In the genomic region with DNA sequence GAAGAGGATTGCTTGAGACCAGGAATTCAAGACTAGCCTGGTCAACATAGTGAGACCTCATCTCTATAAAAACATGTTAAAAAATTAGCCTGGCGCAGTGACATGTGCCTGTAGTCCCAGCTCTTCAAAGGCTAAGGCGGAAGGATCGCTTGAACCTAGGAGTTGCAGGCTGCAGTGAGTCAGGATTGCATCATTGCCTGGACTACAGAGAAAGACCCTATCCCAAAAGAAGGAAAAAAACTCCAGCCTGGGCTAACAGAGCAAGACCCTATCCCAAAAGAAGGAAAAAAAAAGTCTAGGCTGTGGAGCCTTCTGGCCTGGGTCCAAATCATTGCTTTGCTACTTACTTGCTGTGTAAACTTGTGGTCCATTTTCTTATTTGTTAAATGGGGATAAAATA, we compare ENCODE assay signal across 15 cellular contexts. TPM values are rescaled to one million over a fixed set of nuclear protein-coding genes. Genes with fewer than 3 reads are reported as not detected.
DNase-seq lines count a peak whose midpoint lies in the region; ATAC-seq and TF ChIP-seq lines count a peak whose summit lies in the region.
"Had no signal": no experiment of that assay in that cellular context is flagged by ENCODE, and none has a peak within 500 bp of the region (broad histone marks: within the 10 kb centered on the region; RNA-seq: fewer than 3 reads in every experiment).

No MANE protein-coding gene starts in this region.

- H3K36me3 ChIP-seq in Loucy (ENCODE audit: insufficient read depth, low read length) = peaks cover 21% of the 10 kb centered on the region; the same call in 1 of the 2 replicates
- H3K36me3 ChIP-seq in colonic mucosa = peaks cover 15% of the 10 kb centered on the region

- intact Hi-C loops in colonic mucosa (cut with DNase I) = no loop called here

- H3K27ac Mint-ChIP-seq in activated CD8-positive, alpha-beta memory T cell treated with anti-CD3 and anti-CD28 coated beads, Interleukin-2, amount 10 ng/mL, durations not matched to agents 7 days and 5 days = no peak overlapping the region
- H3K27ac Mint-ChIP-seq: B cell; CD4-positive, alpha-beta T cell had no signal

- no peak for TF ChIP-seq CTCF in Loucy (conservative IDR thresholded peaks at IDR 0.05; ENCODE audit: low read length)
- no peak for TF ChIP-seq CTCF in colonic mucosa (IDR thresholded peaks at IDR 0.05)

- H3K27ac ChIP-seq in caudate nucleus (ENCODE audit: low read depth, low read length) = peak overlapping the region; percentile 61
- no peak overlapping the region for H3K27ac ChIP-seq in colonic mucosa
- H3K27ac ChIP-seq: GM23248 had no signal

- H3K4me1 ChIP-seq in Loucy (ENCODE audit: insufficient read depth, low read length, poor library complexity, severe bottlenecking) = peaks cover 37% of the 10 kb centered on the region
- H3K4me1 ChIP-seq in colonic mucosa = no peaks in the 10 kb centered on the region

- H3K79me2 ChIP-seq in Loucy (ENCODE audit: insufficient read depth, low read length) = peaks cover 50% of the 10 kb centered on the region

- no peak for ATAC-seq in activated CD8-positive, alpha-beta memory T cell treated with anti-CD3 and anti-CD28 coated beads, Interleukin-2, amount 10 ng/mL, durations not matched to agents 7 days and 5 days
- no peak for ATAC-seq in HG03139 (IDR thresholded peaks at IDR 0.05; ENCODE audit: unreplicated experiment)
- ATAC-seq: GM12878 had no signal

- no peaks in the 10 kb centered on the region for H3K27me3 Mint-ChIP-seq in activated CD8-positive, alpha-beta memory T cell treated with anti-CD3 and anti-CD28 coated beads, Interleukin-2, amount 10 ng/mL, durations not matched to agents 7 days and 5 days
- H3K27me3 Mint-ChIP-seq: B cell; CD4-positive, alpha-beta T cell had no signal

- no peaks in the 10 kb centered on the region for H3K9me2 ChIP-seq in Loucy (replicated peaks; ENCODE audit: low read depth, low read length)

- no peak overlapping the region for H2AFZ ChIP-seq in Loucy (ENCODE audit: low read length)
- H2AFZ ChIP-seq: GM23248 had no signal

- DNase-seq in caudate nucleus (lab: John Stamatoyannopoulos, UW) = no peak
- DNase-seq in globus pallidus (ENCODE audit: low spot score) = peak; percentile 31
- no peak for DNase-seq in DMS 273 treated with DMSO at 0.1 percent for 48 hours (lab: John Stamatoyannopoulos, UW)
- no peak for DNase-seq in activated CD8-positive, alpha-beta memory T cell treated with anti-CD3 and anti-CD28 coated beads, Interleukin-2, amount 10 ng/mL, durations not matched to agents 7 days and 5 days
- DNase-seq in colonic mucosa = no peak
- DNase-seq: C1 segment of cervical spinal cord; Calu3; CD4-positive, alpha-beta T cell; DMS79; GM23248; H7 had no signal

- no peaks in the 10 kb centered on the region for H3K9me3 Mint-ChIP-seq in activated CD8-positive, alpha-beta memory T cell treated with anti-CD3 and anti-CD28 coated beads, Interleukin-2, amount 10 ng/mL, durations not matched to agents 7 days and 5 days (ENCODE audit: low read depth)
- H3K9me3 Mint-ChIP-seq: CD4-positive, alpha-beta T cell had no signal

- peaks cover 7% of the 10 kb centered on the region for H4K20me1 ChIP-seq in Loucy (ENCODE audit: insufficient read depth, low read length, poor library complexity, severe bottlenecking)

- H3K27me3 ChIP-seq in Loucy (ENCODE audit: insufficient read depth, low read length, poor library complexity, severe bottlenecking) (peaks cover 7% of the 10 kb centered on the region), colonic mucosa (no peaks in the 10 kb centered on the region)

- no peaks in the 10 kb centered on the region for H3F3A ChIP-seq in Loucy (ENCODE audit: low read depth)

- H3K4me3 Mint-ChIP-seq in activated CD8-positive, alpha-beta memory T cell treated with anti-CD3 and anti-CD28 coated beads, Interleukin-2, amount 10 ng/mL, durations not matched to agents 7 days and 5 days = no peak overlapping the region
- H3K4me3 Mint-ChIP-seq: B cell; CD4-positive, alpha-beta T cell had no signal

- H3K9ac ChIP-seq in Loucy (ENCODE audit: low read depth, low read length, poor library complexity, severe bottlenecking) (no peak overlapping the region), colonic mucosa (ENCODE audit: low read depth in 2 of 2, low read length in 2 of 2) (no peak overlapping the region)
- H3K9ac ChIP-seq: GM23248 had no signal

- H3K9me3 ChIP-seq in Loucy (ENCODE audit: insufficient read depth, low read depth, low read length) = no peaks in the 10 kb centered on the region
- no peaks in the 10 kb centered on the region for H3K9me3 ChIP-seq in colonic mucosa

- H3K4me2 ChIP-seq in Loucy (ENCODE audit: low read depth, low read length, poor library complexity, severe bottlenecking) = peak overlapping the region; percentile 96

- peaks cover 18% of the 10 kb centered on the region for H3K4me1 Mint-ChIP-seq in activated CD8-positive, alpha-beta memory T cell treated with anti-CD3 and anti-CD28 coated beads, Interleukin-2, amount 10 ng/mL, durations not matched to agents 7 days and 5 days

- no peak overlapping the region for H3K4me3 ChIP-seq in Loucy (ENCODE audit: low read length, poor library complexity, severe bottlenecking)
- H3K4me3 ChIP-seq in colonic mucosa = no peak overlapping the region
- H3K4me3 ChIP-seq: GM12878, GM23248 had no signal

- H3K36me3 Mint-ChIP-seq in activated CD8-positive, alpha-beta memory T cell treated with anti-CD3 and anti-CD28 coated beads, Interleukin-2, amount 10 ng/mL, durations not matched to agents 7 days and 5 days = peaks cover 34% of the 10 kb centered on the region

- CTCF ChIA-PET in activated CD8-positive, alpha-beta memory T cell treated with anti-CD3 and anti-CD28 coated beads, Interleukin-2, amount 10 ng/mL, durations not matched to agents 7 days and 5 days (lab: Charles Lee) = interaction anchor here (0.8 to 1.9 kb wide), 2 partner anchors 9 to 27 kb away, joined by 3 to 10 read pairs; a partner anchor contains a TSS

RNA-seq across cellular contexts. Expression of a gene that starts 4.9 kb away (rescaled TPM):
- 10 to 100 TPM; 45.0 to 45.3 TPM for total RNA-seq in activated CD8-positive, alpha-beta memory T cell treated with anti-CD3 and anti-CD28 coated beads, Interleukin-2, amount 10 ng/mL, durations not matched to agents 7 days and 5 days
- total RNA-seq in colonic mucosa = 10 to 100 TPM in 1 of 2 donors, 1 to 10 TPM in 1; 8.2 to 11.1 TPM

RNA-seq across cellular contexts. Expression of a gene that starts 6.8 kb away (rescaled TPM):
- total RNA-seq in activated CD8-positive, alpha-beta memory T cell treated with anti-CD3 and anti-CD28 coated beads, Interleukin-2, amount 10 ng/mL, durations not matched to agents 7 days and 5 days = 10 to 100 TPM; 21.3 to 31.8 TPM
- total RNA-seq in colonic mucosa = 100 to 1,000 TPM in 1 of 2 donors, 10 to 100 TPM in 1; 81.6 to 128 TPM

RNA-seq across cellular contexts. Expression of a gene that starts 26.8 kb away (rescaled TPM):
- total RNA-seq in activated CD8-positive, alpha-beta memory T cell treated with anti-CD3 and anti-CD28 coated beads, Interleukin-2, amount 10 ng/mL, durations not matched to agents 7 days and 5 days = 10 to 100 TPM; 43.4 to 47.7 TPM
- total RNA-seq in colonic mucosa = 10 to 100 TPM; 38.0 to 43.7 TPM
